Comparison of ENCODE assay signal across 15 cellular contexts in the genomic region with DNA sequence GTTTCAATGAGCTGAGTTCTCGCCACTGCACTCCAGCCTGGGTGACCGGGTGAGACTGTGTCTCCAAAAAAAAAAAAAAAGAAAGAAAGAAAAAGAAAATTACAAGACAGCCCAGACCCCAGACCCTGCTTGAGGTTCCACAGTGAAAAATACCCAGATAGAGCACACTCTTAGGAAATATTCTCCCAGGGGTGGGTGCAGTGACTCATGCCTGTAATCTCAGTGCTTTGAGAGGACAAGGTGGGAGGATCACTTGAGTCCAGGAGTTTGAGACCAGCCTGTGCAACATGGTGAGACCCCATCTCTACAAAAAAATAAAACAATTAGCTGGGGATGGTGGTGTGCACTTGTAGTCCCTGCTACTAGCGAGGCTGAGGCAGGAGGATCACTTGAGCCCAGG.
"Had no signal": no experiment of that assay in that cellular context is flagged by ENCODE, and none has a peak within 500 bp of the region (broad histone marks: within the 10 kb centered on the region; RNA-seq: fewer than 3 reads in every experiment).

No MANE protein-coding gene starts in this region.

- H3K27me3 Mint-ChIP-seq: central memory CD8-positive, alpha-beta T cell; type B pancreatic cell had no signal

- H3K9me3 Mint-ChIP-seq: central memory CD8-positive, alpha-beta T cell; type B pancreatic cell had no signal

- H3K4me3 Mint-ChIP-seq: central memory CD8-positive, alpha-beta T cell; type B pancreatic cell had no signal

- H3K27me3 ChIP-seq: suprapubic skin had no signal

- H3K4me3 ChIP-seq: heart left ventricle, left ventricle myocardium inferior, suprapubic skin had no signal

- H3K27ac Mint-ChIP-seq: type B pancreatic cell had no signal

- DNase-seq: activated CD4-positive, alpha-beta T cell treated with anti-CD3 and anti-CD28 coated beads for 1 hour; activated CD4-positive, alpha-beta T cell treated with anti-CD3 and anti-CD28 coated beads, Interleukin-2, amount 50 U/mL, for 48 hours; activated gamma-delta T cell; activated T-cell treated with anti-CD3 and anti-CD28 coated beads, Interleukin-2, amount 50 U/mL, for 48 hours; dermis blood vessel endothelial cell; left ventricle myocardium inferior; mesendoderm; stimulated activated CD4-positive, alpha-beta T cell treated with anti-CD3 and anti-CD28 coated beads, Interleukin-2, amount 100 ng/mL, for 48 hours; stimulated activated CD8-positive, alpha-beta memory T cell treated with anti-CD3 and anti-CD28 coated beads, Interleukin-4, amount 100 ng/mL, for 48 hours; stimulated activated naive CD8-positive, alpha-beta T cell treated with anti-CD3 and anti-CD28 coated beads, Interleukin-15, Interleukin-2, amounts not matched to agents 100 U/mL and 50 U/mL, for 24 hours; T-helper 2 cell had no signal

- H3K9me3 ChIP-seq: heart left ventricle, left ventricle myocardium inferior, suprapubic skin had no signal

- H3K36me3 ChIP-seq: heart left ventricle, left ventricle myocardium inferior, suprapubic skin had no signal

- H3K27ac ChIP-seq: heart left ventricle, left ventricle myocardium inferior, suprapubic skin had no signal

- H3K36me3 Mint-ChIP-seq: type B pancreatic cell had no signal

- H3K4me1 Mint-ChIP-seq: central memory CD8-positive, alpha-beta T cell had no signal

- ATAC-seq: heart left ventricle; stimulated activated naive CD8-positive, alpha-beta T cell treated with anti-CD3 and anti-CD28 coated beads, Interleukin-15, Interleukin-2, amounts not matched to agents 100 U/mL and 50 U/mL, for 24 hours had no signal
